22 cellular contexts compared by ENCODE assay signal in the genomic region with DNA sequence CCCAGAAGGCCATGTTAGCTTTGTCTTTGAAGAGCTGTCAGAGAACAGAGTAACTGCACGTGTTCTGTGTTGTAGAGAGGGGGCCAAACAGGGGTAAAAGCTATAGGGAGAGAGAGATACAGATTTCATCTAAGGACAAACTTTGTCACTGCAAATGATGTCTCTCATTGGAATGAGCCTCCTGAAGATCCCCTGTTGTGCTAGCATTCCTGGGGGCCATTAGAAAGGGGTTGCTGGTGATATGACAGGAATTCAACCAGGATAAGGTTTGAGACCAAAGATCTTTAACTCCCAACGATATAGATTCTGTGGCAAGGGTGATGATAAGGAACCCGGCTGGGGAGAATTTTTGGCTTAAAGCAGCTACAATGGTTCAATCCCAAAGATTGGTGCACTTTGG.
"Had no signal": no experiment of that assay in that cellular context is flagged by ENCODE, and none has a peak within 500 bp of the region (broad histone marks: within the 10 kb centered on the region; RNA-seq: fewer than 3 reads in every experiment).

No MANE protein-coding gene starts in this region.

- H3K27me3 Mint-ChIP-seq: activated T-helper 17 cell treated with anti-CD3 and anti-CD28 coated beads, Interleukin-2, amount 50 U/mL, for 72 hours; central memory CD8-positive, alpha-beta T cell had no signal

- H3K27me3 ChIP-seq: gastroesophageal sphincter, left lung, right lobe of liver, stomach, suprapubic skin, tibial nerve had no signal

- H3K9me3 Mint-ChIP-seq: activated naive CD4-positive, alpha-beta T cell treated with anti-CD3 and anti-CD28 coated beads, Interleukin-2, amount 50 U/mL, for 72 hours; activated T-cell treated with anti-CD3 and anti-CD28 coated beads, Interleukin-2, amount 50 U/mL, for 24 hours; activated T-helper 17 cell treated with anti-CD3 and anti-CD28 coated beads, Interleukin-2, amount 50 U/mL, for 72 hours; central memory CD8-positive, alpha-beta T cell; stimulated activated effector memory CD8-positive, alpha-beta T cell treated with anti-CD3 and anti-CD28 coated beads, Interleukin-12 subunit alpha, Interleukin-12 subunit beta, amount 100 ng/mL, for 72 hours had no signal

- H3K4me1 Mint-ChIP-seq: activated T-helper 17 cell treated with anti-CD3 and anti-CD28 coated beads, Interleukin-2, amount 50 U/mL, for 72 hours; central memory CD8-positive, alpha-beta T cell; stimulated activated effector memory CD8-positive, alpha-beta T cell treated with anti-CD3 and anti-CD28 coated beads, Interleukin-12 subunit alpha, Interleukin-12 subunit beta, amount 100 ng/mL, for 72 hours had no signal

- ATAC-seq: activated naive CD4-positive, alpha-beta T cell treated with anti-CD3 and anti-CD28 coated beads, Interleukin-2, amount 50 U/mL, for 72 hours; activated T-helper 17 cell treated with anti-CD3 and anti-CD28 coated beads, Interleukin-2, amount 50 U/mL, for 72 hours; gastroesophageal sphincter; left lung; right lobe of liver; stimulated activated effector memory CD8-positive, alpha-beta T cell treated with anti-CD3 and anti-CD28 coated beads, Interleukin-12 subunit alpha, Interleukin-12 subunit beta, amount 100 ng/mL, for 72 hours had no signal

- H3K4me3 Mint-ChIP-seq: activated T-cell treated with anti-CD3 and anti-CD28 coated beads, Interleukin-2, amount 50 U/mL, for 24 hours; activated T-helper 17 cell treated with anti-CD3 and anti-CD28 coated beads, Interleukin-2, amount 50 U/mL, for 72 hours; central memory CD8-positive, alpha-beta T cell; stimulated activated effector memory CD8-positive, alpha-beta T cell treated with anti-CD3 and anti-CD28 coated beads, Interleukin-12 subunit alpha, Interleukin-12 subunit beta, amount 100 ng/mL, for 72 hours had no signal

- DNase-seq: activated CD4-positive, alpha-beta T cell treated with anti-CD3 and anti-CD28 coated beads, Interleukin-2, amount 50 U/mL, for 1 hour; activated CD4-positive, CD25-positive, alpha-beta regulatory T cell treated with anti-CD3 and anti-CD28 coated beads, Interleukin-2, amount 50 U/mL, for 72 hours; activated T-cell treated with anti-CD3 and anti-CD28 coated beads, Interleukin-2, amount 50 U/mL, for 24 hours; aorta; dorsolateral prefrontal cortex; head of caudate nucleus; kidney glomerular epithelial cell; left lung; posterior cingulate gyrus; right lobe of liver; stimulated activated CD4-positive, alpha-beta T cell treated with anti-CD3 and anti-CD28 coated beads, Interleukin-2, amount 100 ng/mL, for 24 hours; stomach had no signal

- H3K9me3 ChIP-seq: gastroesophageal sphincter, left lung, right lobe of liver, stomach, suprapubic skin, tibial nerve had no signal

- H3K4me3 ChIP-seq: dorsolateral prefrontal cortex, gastroesophageal sphincter, left lung, right lobe of liver, skin epidermis, stomach, suprapubic skin, tibial nerve had no signal

- H3K4me1 ChIP-seq: left lung, stomach, suprapubic skin had no signal

- H3K36me3 ChIP-seq: gastroesophageal sphincter, left lung, right lobe of liver, stomach, suprapubic skin, tibial nerve had no signal

- H3K27ac ChIP-seq: dorsolateral prefrontal cortex, epithelial cell of prostate, left lung, right lobe of liver, skin epidermis, stomach, suprapubic skin, tibial nerve, VCaP had no signal

- H3K36me3 Mint-ChIP-seq: activated naive CD4-positive, alpha-beta T cell treated with anti-CD3 and anti-CD28 coated beads, Interleukin-2, amount 50 U/mL, for 72 hours; stimulated activated effector memory CD8-positive, alpha-beta T cell treated with anti-CD3 and anti-CD28 coated beads, Interleukin-12 subunit alpha, Interleukin-12 subunit beta, amount 100 ng/mL, for 72 hours had no signal

- H3K27ac Mint-ChIP-seq: activated naive CD4-positive, alpha-beta T cell treated with anti-CD3 and anti-CD28 coated beads, Interleukin-2, amount 50 U/mL, for 72 hours; activated T-cell treated with anti-CD3 and anti-CD28 coated beads, Interleukin-2, amount 50 U/mL, for 24 hours; activated T-helper 17 cell treated with anti-CD3 and anti-CD28 coated beads, Interleukin-2, amount 50 U/mL, for 72 hours; stimulated activated effector memory CD8-positive, alpha-beta T cell treated with anti-CD3 and anti-CD28 coated beads, Interleukin-12 subunit alpha, Interleukin-12 subunit beta, amount 100 ng/mL, for 72 hours had no signal
